ENCODE assay signal across 16 cellular contexts in the genomic region with DNA sequence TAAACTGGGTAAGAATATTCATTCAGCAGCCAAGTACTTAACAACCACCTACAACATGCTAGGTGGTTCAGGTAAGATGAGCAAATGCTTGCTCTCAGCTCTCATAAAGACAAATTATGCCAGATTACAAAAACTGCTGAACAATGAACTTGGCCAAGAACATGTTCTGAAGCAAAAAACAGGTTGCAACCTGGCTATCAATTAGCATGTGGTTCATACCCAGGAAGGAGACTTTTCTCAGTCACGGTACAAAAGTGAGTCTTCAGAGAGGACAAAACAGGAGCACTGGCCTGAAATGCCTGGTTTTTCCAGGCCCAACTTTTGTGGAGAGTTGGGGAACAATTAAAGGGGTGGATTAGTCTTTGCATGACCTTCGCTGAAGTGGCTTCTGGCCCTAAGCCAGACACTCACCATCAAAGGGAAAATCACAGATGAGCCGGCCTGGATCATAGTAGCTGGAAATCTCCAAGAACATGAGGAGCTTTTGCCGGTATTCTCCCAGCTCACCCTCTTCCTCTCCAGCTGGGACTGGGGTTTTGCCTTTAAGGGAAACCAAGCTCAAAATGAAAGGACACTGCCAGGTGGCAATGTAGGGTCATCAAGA. TPM values are rescaled to one million over a fixed set of nuclear protein-coding genes. Genes with fewer than 3 reads are reported as not detected.
DNase-seq lines count a peak whose midpoint lies in the region; ATAC-seq and TF ChIP-seq lines count a peak whose summit lies in the region.
"Had no signal": no experiment of that assay in that cellular context is flagged by ENCODE, and none has a peak within 500 bp of the region (broad histone marks: within the 10 kb centered on the region; RNA-seq: fewer than 3 reads in every experiment).

No MANE protein-coding gene starts in this region.

- no peak overlapping the region for H3K27ac ChIP-seq in CD4-positive, CD25-positive, alpha-beta regulatory T cell (ENCODE audit: insufficient read depth, low read length, poor library complexity, severe bottlenecking)
- no peak overlapping the region for H3K27ac ChIP-seq in CD8-positive, alpha-beta T cell (ENCODE audit: low read depth, low read length)
- no peak overlapping the region for H3K27ac ChIP-seq in endodermal cell (ENCODE audit: low read depth, low read length)
- H3K27ac ChIP-seq: BLaER1 had no signal

- no peak overlapping the region for H3K4me3 ChIP-seq in CD4-positive, CD25-positive, alpha-beta regulatory T cell (ENCODE audit: low read depth, low read length)
- H3K4me3 ChIP-seq in CD8-positive, alpha-beta T cell (ENCODE audit: low read depth, low read length) = no peak overlapping the region
- H3K4me3 ChIP-seq in endodermal cell (ENCODE audit: low read length) = no peak overlapping the region
- H3K4me3 ChIP-seq: BLaER1 had no signal

- H3K27me3 Mint-ChIP-seq in CD4-positive, CD25-positive, alpha-beta regulatory T cell = no peaks in the 10 kb centered on the region
- H3K27me3 Mint-ChIP-seq in CD8-positive, alpha-beta T cell (ENCODE audit: low read depth) = no peaks in the 10 kb centered on the region
- no peaks in the 10 kb centered on the region for H3K27me3 Mint-ChIP-seq in endodermal cell (ENCODE audit: insufficient read depth)

- no peak for DNase-seq in CD4-positive, CD25-positive, alpha-beta regulatory T cell
- no peak for DNase-seq in CD8-positive, alpha-beta T cell
- DNase-seq in endodermal cell (no peak), mesenteric fat pad (ENCODE audit: low spot score) (peak; percentile 57), anterior cingulate cortex (lab: John Stamatoyannopoulos, UW) (no peak)
- no peak for DNase-seq in activated CD4-positive, alpha-beta T cell treated with anti-CD3 and anti-CD28 coated beads for 48 hours
- DNase-seq: H7, KBM-7, NCI-H1694, NCI-H2107 had no signal

- H3K9me3 ChIP-seq in CD4-positive, CD25-positive, alpha-beta regulatory T cell (ENCODE audit: control insufficient read depth in 2 of 2, low read length in 2 of 2) = no peaks in the 10 kb centered on the region
- H3K9me3 ChIP-seq in CD8-positive, alpha-beta T cell (ENCODE audit: low read length) = no peaks in the 10 kb centered on the region
- H3K9me3 ChIP-seq in endodermal cell (ENCODE audit: control insufficient read depth, low read length) = no peaks in the 10 kb centered on the region
- H3K9me3 ChIP-seq: BLaER1 had no signal

- 94 to 95% methylated on average over 3 to 4 of the region's 4 CpGs for WGBS in endodermal cell (ENCODE audit: insufficient coverage in 1 of 2, insufficient read length in 1 of 2), 2 experiments

- CTCF ChIA-PET in CD8-positive, alpha-beta T cell (lab: Charles Lee) = interaction anchor here (1.5 kb wide), 1 partner anchor 26 kb away, joined by 5 read pairs; no protein-coding TSS in a partner anchor

- no peak overlapping the region for H3K4me3 Mint-ChIP-seq in CD4-positive, CD25-positive, alpha-beta regulatory T cell
- H3K4me3 Mint-ChIP-seq in CD8-positive, alpha-beta T cell = no peak overlapping the region
- H3K4me3 Mint-ChIP-seq in endodermal cell = no peak overlapping the region

- H3K9me3 Mint-ChIP-seq in CD4-positive, CD25-positive, alpha-beta regulatory T cell = no peaks in the 10 kb centered on the region
- H3K9me3 Mint-ChIP-seq in CD8-positive, alpha-beta T cell = no peaks in the 10 kb centered on the region
- no peaks in the 10 kb centered on the region for H3K9me3 Mint-ChIP-seq in endodermal cell

- peaks cover 62% of the 10 kb centered on the region for H3K36me3 Mint-ChIP-seq in CD4-positive, CD25-positive, alpha-beta regulatory T cell
- peaks cover 93% of the 10 kb centered on the region for H3K36me3 Mint-ChIP-seq in CD8-positive, alpha-beta T cell
- H3K36me3 Mint-ChIP-seq in endodermal cell (ENCODE audit: low read depth) = peaks cover 74% of the 10 kb centered on the region

- TF ChIP-seq CTCF in CD8-positive, alpha-beta T cell (IDR thresholded peaks at IDR 0.05) = no peak
- TF ChIP-seq CTCF in endodermal cell (conservative IDR thresholded peaks at IDR 0.05) = no peak

- intact Hi-C loops in CD8-positive, alpha-beta T cell (cut with DNase I, micrococcal nuclease) = no loop called here

- POLR2A ChIA-PET in CD8-positive, alpha-beta T cell (lab: Charles Lee) = no interaction called here

- H3K4me1 ChIP-seq in CD4-positive, CD25-positive, alpha-beta regulatory T cell (ENCODE audit: control insufficient read depth, insufficient read depth, low read length, poor library complexity, severe bottlenecking) = no peaks in the 10 kb centered on the region
- H3K4me1 ChIP-seq in CD8-positive, alpha-beta T cell (ENCODE audit: insufficient read depth, low read length) = no peaks in the 10 kb centered on the region
- H3K4me1 ChIP-seq in endodermal cell (ENCODE audit: control insufficient read depth, insufficient read depth, low read length) = no peaks in the 10 kb centered on the region
- H3K4me1 ChIP-seq: BLaER1 had no signal

- peak overlapping the region in 2 of 3 donors; percentile 55 to 56 for H3K27ac Mint-ChIP-seq in CD4-positive, CD25-positive, alpha-beta regulatory T cell
- H3K27ac Mint-ChIP-seq in CD8-positive, alpha-beta T cell = peak overlapping the region; percentile 18
- H3K27ac Mint-ChIP-seq in endodermal cell = peak overlapping the region; percentile 61

- H3K27me3 ChIP-seq in CD4-positive, CD25-positive, alpha-beta regulatory T cell (ENCODE audit: control insufficient read depth, insufficient read depth, low read length) = no peaks in the 10 kb centered on the region
- no peaks in the 10 kb centered on the region for H3K27me3 ChIP-seq in CD8-positive, alpha-beta T cell (ENCODE audit: insufficient read depth, low read length)
- no peaks in the 10 kb centered on the region for H3K27me3 ChIP-seq in endodermal cell (ENCODE audit: control insufficient read depth, insufficient read depth, low read length, poor library complexity, severe bottlenecking)
- H3K27me3 ChIP-seq: BLaER1 had no signal

- H3K4me1 Mint-ChIP-seq in CD4-positive, CD25-positive, alpha-beta regulatory T cell = no peaks in the 10 kb centered on the region
- H3K4me1 Mint-ChIP-seq in CD8-positive, alpha-beta T cell (ENCODE audit: low read depth) = no peaks in the 10 kb centered on the region
- no peaks in the 10 kb centered on the region for H3K4me1 Mint-ChIP-seq in endodermal cell

- ATAC-seq in CD4-positive, CD25-positive, alpha-beta regulatory T cell (ENCODE audit: low read depth in 2 of 2) = no peak
- ATAC-seq in CD8-positive, alpha-beta T cell = no peak
- no peak for ATAC-seq in GM19351 (IDR thresholded peaks at IDR 0.05; ENCODE audit: unreplicated experiment)
- ATAC-seq in GM21360 (IDR thresholded peaks at IDR 0.05; ENCODE audit: unreplicated experiment) = no peak

- peaks cover 97% of the 10 kb centered on the region for H3K36me3 ChIP-seq in CD4-positive, CD25-positive, alpha-beta regulatory T cell (ENCODE audit: control insufficient read depth, insufficient read depth, low read length)
- peaks cover 73% of the 10 kb centered on the region for H3K36me3 ChIP-seq in CD8-positive, alpha-beta T cell (ENCODE audit: insufficient read depth, low read length)
- H3K36me3 ChIP-seq in endodermal cell (ENCODE audit: control insufficient read depth, insufficient read depth, low read length) = peaks cover 95% of the 10 kb centered on the region

- no peak overlapping the region for H3K9ac ChIP-seq in endodermal cell (ENCODE audit: extremely low read depth, low read length, poor library complexity, severe bottlenecking)
- H3K9ac ChIP-seq: BLaER1 had no signal

RNA-seq across cellular contexts. Expression of a gene that starts 7.6 kb away (rescaled TPM):
- total RNA-seq in CD4-positive, CD25-positive, alpha-beta regulatory T cell = not detected
- not detected for polyA plus RNA-seq in CD4-positive, CD25-positive, alpha-beta regulatory T cell
- not detected for total RNA-seq in CD8-positive, alpha-beta T cell
- total RNA-seq in endodermal cell (under 1 TPM in 1 of 2 donors, not detected in 1; 0.22 TPM), mesenteric fat pad (not detected)
- not detected for polyA plus RNA-seq in endodermal cell (2013, experiment 1 of 2)
- polyA plus RNA-seq in endodermal cell (2013, experiment 2 of 2) = not detected
- total RNA-seq: H7, NCI-H460, OCI-LY7, RPMI7951 had no signal

RNA-seq across cellular contexts. Expression of a gene that starts 44.1 kb away (rescaled TPM):
- total RNA-seq in CD4-positive, CD25-positive, alpha-beta regulatory T cell = 121 TPM
- 10 to 100 TPM; 28.3 to 35.2 (median 28.7) TPM for polyA plus RNA-seq in CD4-positive, CD25-positive, alpha-beta regulatory T cell
- 10 to 100 TPM; 81.5 to 82.9 TPM for total RNA-seq in CD8-positive, alpha-beta T cell
- total RNA-seq in endodermal cell = 10 to 100 TPM; 60.4 to 69.8 TPM
- polyA plus RNA-seq in endodermal cell (2013, experiment 1 of 2) = 45.9 TPM
- polyA plus RNA-seq in endodermal cell (2013, experiment 2 of 2) = 39.6 TPM
- total RNA-seq in mesenteric fat pad = 57.3 TPM
